ENCODE assay signal across 8 cellular contexts in the genomic region with DNA sequence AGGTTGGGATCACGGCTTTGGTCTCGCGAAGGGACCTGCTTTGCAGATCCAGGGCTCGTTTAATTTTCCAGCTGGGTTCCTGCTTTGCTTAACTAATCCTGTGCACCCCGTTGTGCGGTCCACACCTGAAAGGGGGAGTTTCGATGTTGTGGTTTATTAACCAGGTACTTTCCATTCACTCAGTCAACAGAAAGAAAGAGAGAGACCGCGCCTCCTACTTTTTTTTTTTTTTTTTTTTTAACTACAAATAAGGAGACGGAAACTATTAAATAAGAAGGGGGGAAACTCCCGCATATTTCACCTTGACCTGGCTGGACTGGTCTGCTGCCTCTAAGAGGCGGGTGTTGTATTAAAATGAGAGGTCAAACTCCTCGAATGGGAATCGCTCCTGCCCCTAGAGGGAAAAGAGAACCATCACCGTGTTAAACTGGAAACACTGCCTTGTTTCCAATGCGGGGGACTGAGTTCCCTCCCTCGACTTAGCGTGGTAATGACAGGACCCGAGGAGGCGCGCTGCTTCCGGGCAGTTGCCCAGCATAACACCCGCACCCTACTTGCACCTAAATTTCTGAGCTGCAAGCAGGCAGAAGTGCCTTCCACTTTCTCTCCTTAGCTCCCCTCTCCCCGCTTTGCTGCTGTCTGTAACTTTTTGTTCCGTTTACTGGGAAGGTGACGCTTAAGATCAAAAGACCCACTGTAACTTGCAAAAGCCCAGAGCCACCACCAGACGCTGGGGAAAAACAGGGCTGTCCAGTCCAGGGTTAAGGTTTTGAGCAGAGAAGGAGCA. TPM values are rescaled to one million over a fixed set of nuclear protein-coding genes. Genes with fewer than 3 reads are reported as not detected.
DNase-seq lines count a peak whose midpoint lies in the region; ATAC-seq lines count a peak whose summit lies in the region.

No MANE protein-coding gene starts in this region.

- H3K4me3 Mint-ChIP-seq in CD4-positive, alpha-beta memory T cell = peak overlapping the region; percentile 71 to 84 (median 79)
- peak overlapping the region; percentile 87 for H3K4me3 Mint-ChIP-seq in activated naive CD8-positive, alpha-beta T cell

- peaks cover 2% of the 10 kb centered on the region for H3K27me3 ChIP-seq in CD4-positive, alpha-beta memory T cell (ENCODE audit: insufficient read depth, low read length)

- no peaks in the 10 kb centered on the region for H3K36me3 ChIP-seq in CD4-positive, alpha-beta memory T cell (ENCODE audit: insufficient read depth, low read length)

- H3K27me3 Mint-ChIP-seq in CD4-positive, alpha-beta memory T cell = peaks cover 22 to 24% of the 10 kb centered on the region in 2 donors
- peaks cover 38% of the 10 kb centered on the region for H3K27me3 Mint-ChIP-seq in activated naive CD8-positive, alpha-beta T cell

- no peaks in the 10 kb centered on the region for H3K36me3 Mint-ChIP-seq in CD4-positive, alpha-beta memory T cell
- no peaks in the 10 kb centered on the region for H3K36me3 Mint-ChIP-seq in activated naive CD8-positive, alpha-beta T cell

- no peaks in the 10 kb centered on the region for H3K9me3 ChIP-seq in CD4-positive, alpha-beta memory T cell (ENCODE audit: control insufficient read depth in 1 of 2, low read length in 2 of 2)

- peaks cover 21% of the 10 kb centered on the region for H3K4me1 ChIP-seq in CD4-positive, alpha-beta memory T cell (ENCODE audit: insufficient read depth, low read length)

- H3K27ac ChIP-seq in CD4-positive, alpha-beta memory T cell (ENCODE audit: low read depth, low read length) = no peak overlapping the region

- peak overlapping the region in 1 of 2 donors; percentile 27 for H3K4me3 ChIP-seq in CD4-positive, alpha-beta memory T cell (ENCODE audit: low read length in 2 of 2)

- peaks cover 12 to 23% (median 18%) of the 10 kb centered on the region in 4 donors for H3K4me1 Mint-ChIP-seq in CD4-positive, alpha-beta memory T cell
- peaks cover 22% of the 10 kb centered on the region for H3K4me1 Mint-ChIP-seq in activated naive CD8-positive, alpha-beta T cell (ENCODE audit: low read depth)

- H3K27ac Mint-ChIP-seq in CD4-positive, alpha-beta memory T cell = no peak overlapping the region
- no peak overlapping the region for H3K27ac Mint-ChIP-seq in activated naive CD8-positive, alpha-beta T cell

- POLR2A ChIA-PET in CD4-positive, alpha-beta memory T cell (lab: Charles Lee; ENCODE audit: partially characterized antibody) = no interaction called here

- ATAC-seq in GM18909 (IDR thresholded peaks at IDR 0.05; ENCODE audit: poor library complexity, unreplicated experiment) (peak; percentile 55), HG03066 (IDR thresholded peaks at IDR 0.05; ENCODE audit: low read depth, unreplicated experiment) (peak; percentile 41), Right ventricle myocardium inferior (peak; percentile 77)

- DNase-seq in CD4-positive, alpha-beta memory T cell = no peak
- DNase-seq in NCI-H2227 treated with DMSO at 0.1 percent for 48 hours (lab: John Stamatoyannopoulos, UW) = peak; percentile 78
- peak; percentile 75 for DNase-seq in Right ventricle myocardium inferior (ENCODE audit: missing footprints)
- peak in 47 of 56 donors; percentile 11 to 90 (median 71) for DNase-seq in nucleus accumbens (lab: John Stamatoyannopoulos, UW)
- DNase-seq in stimulated activated CD4-positive, alpha-beta T cell treated with anti-CD3 and anti-CD28 coated beads, Interleukin-12 subunit alpha, Interleukin-12 subunit beta, amount 100 ng/mL, for 4 hours = no peak

- peaks cover 0 to 4% (median under 1%) of the 10 kb centered on the region in 8 donors for H3K9me3 Mint-ChIP-seq in CD4-positive, alpha-beta memory T cell
- H3K9me3 Mint-ChIP-seq in activated naive CD8-positive, alpha-beta T cell (ENCODE audit: low read depth) = no peaks in the 10 kb centered on the region

- CTCF ChIA-PET in CD4-positive, alpha-beta memory T cell (lab: Charles Lee; ENCODE audit: partially characterized antibody) = no interaction called here

- intact Hi-C loops in CD4-positive, alpha-beta memory T cell (cut with micrococcal nuclease) = no loop called here
- intact Hi-C loops in Right ventricle myocardium inferior (cut with DNase I) = loop anchor here (5.0 to 10.0 kb wide), 2 partner anchors 78 to 265 kb away; no protein-coding TSS in a partner anchor

RNA-seq across cellular contexts. Expression of gene ITGB8, which starts 1.1 kb away (rescaled TPM):
- total RNA-seq in CD4-positive, alpha-beta memory T cell = under 1 TPM; 0.11 to 0.12 TPM
- polyA plus RNA-seq in CD4-positive, alpha-beta memory T cell = not detected
- 2.5 TPM for total RNA-seq in Right ventricle myocardium inferior

Comparison
In these comparisons a context has a peak if more than half of its experiments do, and no peak if none do; other contexts are left out.
1. DNase-seq: peak in NCI-H2227 treated with DMSO at 0.1 percent for 48 hours (single experiment), Right ventricle myocardium inferior (single experiment) and nucleus accumbens (47 of 56); none in CD4-positive, alpha-beta memory T cell (0 of 5) and stimulated activated CD4-positive, alpha-beta T cell treated with anti-CD3 and anti-CD28 coated beads, Interleukin-12 subunit alpha, Interleukin-12 subunit beta, amount 100 ng/mL, for 4 hours (single experiment).
2. Peak in every context shown above with its lines, with median percentiles within 50 percentile points of each other: ATAC-seq.